ENCODE assay signal across 8 cellular contexts in the genomic region with DNA sequence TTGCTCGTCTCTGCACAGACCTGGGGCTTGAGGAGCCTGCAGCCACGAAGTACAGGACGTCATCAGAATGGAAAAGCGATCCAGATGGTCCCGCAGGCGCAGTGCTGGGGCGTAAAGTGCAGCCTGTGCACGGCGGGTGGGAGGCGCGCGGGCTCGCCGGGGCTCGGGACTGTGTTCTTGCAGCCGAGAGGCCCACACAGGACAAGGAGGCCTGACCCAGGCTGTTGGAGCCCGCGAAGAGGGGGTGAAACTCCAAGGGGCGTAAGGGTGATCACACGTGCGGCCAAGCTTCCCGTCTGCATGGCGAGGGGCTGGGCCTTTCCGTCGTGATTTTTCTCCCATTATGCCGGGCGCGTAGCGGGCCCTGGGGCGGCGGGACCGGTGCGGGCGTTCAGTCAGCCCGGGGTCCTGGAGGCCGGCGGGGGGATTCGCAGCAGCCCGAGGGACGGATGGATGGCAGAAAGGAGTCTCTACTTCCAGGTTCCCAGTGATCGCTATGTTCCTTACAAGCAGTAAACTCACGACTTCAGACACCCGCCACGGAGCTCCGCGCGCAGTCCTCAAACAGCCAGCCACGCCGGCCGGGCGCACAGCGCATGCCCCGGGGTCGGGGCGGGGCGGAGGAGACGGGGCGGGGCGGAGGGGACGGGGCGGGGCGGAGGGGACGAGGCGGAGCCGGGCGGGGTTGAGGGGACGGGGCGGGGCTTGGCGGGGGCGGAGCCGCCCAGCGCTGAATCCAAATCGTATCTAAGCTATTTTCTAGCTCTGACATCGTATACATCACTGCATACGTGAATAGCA.
DNase-seq lines count a peak whose midpoint lies in the region; TF ChIP-seq lines count a peak whose summit lies in the region.

No MANE protein-coding gene starts in this region.

- peaks cover 22% of the 10 kb centered on the region for H3K4me1 Mint-ChIP-seq in dendritic cell treated with granulocyte-macrophage colony-stimulating factor and Interleukin-4, amounts not matched to agents 40 ng/mL and 50 ng/mL, for 4 days (ENCODE audit: low read depth)

- peak overlapping the region; percentile 89 for H3K4me3 Mint-ChIP-seq in dendritic cell treated with granulocyte-macrophage colony-stimulating factor and Interleukin-4, amounts not matched to agents 40 ng/mL and 50 ng/mL, for 4 days

- no peaks in the 10 kb centered on the region for H3K27me3 ChIP-seq in liver (ENCODE audit: control insufficient read depth in 4 of 4, insufficient read depth in 4 of 4, low read length in 3 of 4)

- peak in 1 of 2 donors; percentile 32 for TF ChIP-seq RAD21 in liver (IDR thresholded peaks at IDR 0.05)

- intact Hi-C loops in dendritic cell treated with granulocyte-macrophage colony-stimulating factor and Interleukin-4, amounts not matched to agents 40 ng/mL and 50 ng/mL, for 4 days (cut with micrococcal nuclease), result no loop called here

- peaks cover 9% of the 10 kb centered on the region for H3K9me3 Mint-ChIP-seq in dendritic cell treated with granulocyte-macrophage colony-stimulating factor and Interleukin-4, amounts not matched to agents 40 ng/mL and 50 ng/mL, for 4 days

- H3K36me3 Mint-ChIP-seq in dendritic cell treated with granulocyte-macrophage colony-stimulating factor and Interleukin-4, amounts not matched to agents 40 ng/mL and 50 ng/mL, for 4 days (ENCODE audit: low read depth), result peaks cover 6% of the 10 kb centered on the region

- peaks cover 43% of the 10 kb centered on the region for H3K27me3 Mint-ChIP-seq in dendritic cell treated with granulocyte-macrophage colony-stimulating factor and Interleukin-4, amounts not matched to agents 40 ng/mL and 50 ng/mL, for 4 days

- POLR2A ChIA-PET in HEK293T (lab: Yijun Ruan, JAX), result interaction anchor here (0.8 to 1.5 kb wide), 5 partner anchors 8 to 275 kb away, joined by 3 to 5 read pairs (median 4); no protein-coding TSS in a partner anchor

- CTCF ChIA-PET in HEK293T (lab: Yijun Ruan, JAX), result no interaction called here

- peak; percentile 59 for DNase-seq in Caki2 (ENCODE audit: low read depth)
- DNase-seq in HEK293T (ENCODE audit: extremely low spot score), result peak; percentile 91
- DNase-seq in NCI-H446 treated with DMSO at 0.1 percent for 48 hours (lab: John Stamatoyannopoulos, UW), result peak; percentile 37
- peak; percentile 79 for DNase-seq in activated CD4-positive, alpha-beta T cell treated with anti-CD3 and anti-CD28 coated beads, Interleukin-2, amount 50 U/mL, for 1 hour
- peak; percentile 74 for DNase-seq in stimulated activated CD4-positive, alpha-beta T cell treated with anti-CD3 and anti-CD28 coated beads, Interleukin-2, amount 100 ng/mL, for 4 hours (ENCODE audit: low read depth)
- DNase-seq in NCI-H2029 treated with DMSO at 0.1 percent for 48 hours (lab: John Stamatoyannopoulos, UW), result no peak

- no peaks in the 10 kb centered on the region for H3K36me3 ChIP-seq in liver (ENCODE audit: control insufficient read depth in 4 of 4, insufficient read depth in 3 of 4, low read depth in 1 of 4, low read length in 3 of 4)

- in situ Hi-C loops in Caki2 (cut with HindIII; ENCODE audit: low pct_unique_long_range_greater_than_20kb, low sequenced_read_pairs), result no loop called here

- TF ChIP-seq CTCF in liver (IDR thresholded peaks at IDR 0.05; ENCODE audit: low read depth, low read length, missing input control), result no peak

- peak overlapping the region; percentile 47 to 72 (median 56) for H3K4me3 ChIP-seq in liver (ENCODE audit: low read depth in 1 of 3, low read length in 3 of 3)

- under 1% methylated on average over 75 of the region's 75 CpGs for WGBS in liver

- peak overlapping the region in 1 of 2 donors; percentile 24 for H3K9ac ChIP-seq in liver (ENCODE audit: low read depth in 1 of 2, low read length in 2 of 2)

- peak overlapping the region; percentile 84 for H3K27ac Mint-ChIP-seq in dendritic cell treated with granulocyte-macrophage colony-stimulating factor and Interleukin-4, amounts not matched to agents 40 ng/mL and 50 ng/mL, for 4 days

- H3K4me1 ChIP-seq in liver (ENCODE audit: control insufficient read depth in 4 of 4, insufficient read depth in 4 of 4, low read length in 3 of 4), result peaks cover 0 to 13% (median 8%) of the 10 kb centered on the region in 4 donors

- peak overlapping the region; percentile 6 to 75 for H3K27ac ChIP-seq in liver (ENCODE audit: low read depth in 1 of 2, low read length in 2 of 2)

- H3K9me3 ChIP-seq in liver (ENCODE audit: control insufficient read depth in 4 of 4, low read length in 3 of 4), result no peaks in the 10 kb centered on the region

TF ChIP-seq in HEK293T, 16 proteins besides CTCF, POLR2A, EP300 and RAD21:
- TF ChIP-seq FOXK2 (IDR thresholded peaks at IDR 0.05) (no peak), L3MBTL2 (conservative IDR thresholded peaks at IDR 0.05) (peak; percentile 78)
TF ChIP-seq in HEK293T: peak in this region for 1.

TF ChIP-seq in liver, 16 proteins besides CTCF, POLR2A, EP300 and RAD21:
- TF ChIP-seq HNF4A (conservative IDR thresholded peaks at IDR 0.05) (peak; percentile 35 to 46), YY1 (IDR thresholded peaks at IDR 0.05) (peak; percentile 25)
- TF ChIP-seq, protein P1, sequence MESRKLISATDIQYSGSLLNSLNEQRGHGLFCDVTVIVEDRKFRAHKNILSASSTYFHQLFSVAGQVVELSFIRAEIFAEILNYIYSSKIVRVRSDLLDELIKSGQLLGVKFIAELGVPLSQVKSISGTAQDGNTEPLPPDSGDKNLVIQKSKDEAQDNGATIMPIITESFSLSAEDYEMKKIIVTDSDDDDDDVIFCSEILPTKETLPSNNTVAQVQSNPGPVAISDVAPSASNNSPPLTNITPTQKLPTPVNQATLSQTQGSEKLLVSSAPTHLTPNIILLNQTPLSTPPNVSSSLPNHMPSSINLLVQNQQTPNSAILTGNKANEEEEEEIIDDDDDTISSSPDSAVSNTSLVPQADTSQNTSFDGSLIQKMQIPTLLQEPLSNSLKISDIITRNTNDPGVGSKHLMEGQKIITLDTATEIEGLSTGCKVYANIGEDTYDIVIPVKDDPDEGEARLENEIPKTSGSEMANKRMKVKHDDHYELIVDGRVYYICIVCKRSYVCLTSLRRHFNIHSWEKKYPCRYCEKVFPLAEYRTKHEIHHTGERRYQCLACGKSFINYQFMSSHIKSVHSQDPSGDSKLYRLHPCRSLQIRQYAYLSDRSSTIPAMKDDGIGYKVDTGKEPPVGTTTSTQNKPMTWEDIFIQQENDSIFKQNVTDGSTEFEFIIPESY (IDR thresholded peaks at IDR 0.05), result no peak
